8 cellular contexts compared by ENCODE assay signal in the genomic region with DNA sequence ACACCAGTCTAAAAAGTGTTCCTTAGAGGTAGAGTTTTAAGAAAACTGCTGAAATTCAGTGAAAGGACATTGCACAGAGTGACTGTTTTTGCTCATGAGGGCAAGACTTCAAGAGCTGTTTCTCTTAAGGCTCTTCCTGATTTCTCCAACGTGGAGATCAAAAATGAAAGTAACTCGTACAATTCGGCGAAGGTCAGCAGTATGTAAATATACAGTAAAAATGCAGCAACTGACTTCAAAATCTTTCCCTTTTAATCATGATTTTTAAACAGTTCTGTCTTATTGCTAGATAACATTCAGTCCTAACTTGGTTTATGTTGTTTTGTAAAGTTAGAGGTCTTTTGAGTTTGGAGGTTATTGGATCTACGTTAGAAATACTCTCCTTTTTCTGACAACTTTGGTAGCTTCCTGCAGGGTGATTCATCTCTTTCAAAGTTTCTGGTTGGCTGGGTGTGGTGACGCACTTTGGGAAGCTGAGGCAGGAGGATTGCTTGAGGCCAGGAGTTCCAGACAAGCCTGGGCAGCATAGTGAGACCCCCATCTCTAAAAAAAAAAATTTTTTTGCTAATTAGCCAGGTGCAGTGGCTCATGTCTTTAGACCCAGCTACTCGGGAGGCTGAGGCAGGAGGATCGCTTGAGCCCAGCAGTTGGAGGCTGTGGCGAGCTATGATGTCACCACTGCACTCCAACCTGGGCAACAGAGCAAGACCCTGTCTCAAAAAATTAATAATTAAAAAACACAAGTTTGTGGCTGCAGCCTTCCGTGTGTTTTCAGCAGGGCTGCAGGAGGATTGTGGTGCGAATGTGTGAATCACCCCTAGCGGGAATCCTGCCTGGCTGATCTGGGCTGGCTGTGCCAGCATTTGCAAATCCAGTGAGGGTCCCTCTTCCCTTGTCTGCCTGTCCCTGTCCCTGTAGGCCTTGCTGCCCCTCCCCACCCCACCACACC. TPM values are rescaled to one million over a fixed set of nuclear protein-coding genes. Genes with fewer than 3 reads are reported as not detected.
A peak's percentile ranks its signal among the peaks of the same experiment; 100 is the strongest.
DNase-seq lines count a peak whose midpoint lies in the region; ATAC-seq lines count a peak whose summit lies in the region.

No MANE protein-coding gene starts in this region.

- no peak for ATAC-seq in stimulated activated naive CD8-positive, alpha-beta T cell treated with anti-CD3 and anti-CD28 coated beads, Interleukin-15, Interleukin-2, amounts not matched to agents 100 U/mL and 50 U/mL, for 24 hours
- ATAC-seq in GM21576 (IDR thresholded peaks at IDR 0.05; ENCODE audit: unreplicated experiment) (no peak), GM18498 (IDR thresholded peaks at IDR 0.05; ENCODE audit: unreplicated experiment) (no peak)

- H3K4me3 Mint-ChIP-seq in activated naive CD8-positive, alpha-beta T cell treated with anti-CD3 and anti-CD28 coated beads for 36 hours = peak overlapping the region; percentile 75
- peak overlapping the region; percentile 84 to 91 (median 89) for H3K4me3 Mint-ChIP-seq in immature natural killer cell

- peaks cover 62% of the 10 kb centered on the region for H3K4me1 Mint-ChIP-seq in activated naive CD8-positive, alpha-beta T cell treated with anti-CD3 and anti-CD28 coated beads for 36 hours
- peaks cover 58 to 74% of the 10 kb centered on the region in 2 donors for H3K4me1 Mint-ChIP-seq in immature natural killer cell

- DNase-seq in EL (peak; percentile 75), M059J (ENCODE audit: low read depth) (peak; percentile 18), immature natural killer cell (peak; percentile 37 to 46 (median 39)), putamen (ENCODE audit: low spot score) (no peak)
- peak; percentile 46 for DNase-seq in activated naive CD8-positive, alpha-beta T cell treated with anti-CD3 and anti-CD28 coated beads for 36 hours
- peak; percentile 31 for DNase-seq in stimulated activated naive CD8-positive, alpha-beta T cell treated with anti-CD3 and anti-CD28 coated beads, Interleukin-15, Interleukin-2, amounts not matched to agents 100 U/mL and 50 U/mL, for 24 hours

- no peaks in the 10 kb centered on the region for H3K27me3 Mint-ChIP-seq in activated naive CD8-positive, alpha-beta T cell treated with anti-CD3 and anti-CD28 coated beads for 36 hours
- H3K27me3 Mint-ChIP-seq in immature natural killer cell (ENCODE audit: low read depth in 3 of 3) = peaks cover 4 to 13% (median 7%) of the 10 kb centered on the region in 3 donors

- peaks cover 1% of the 10 kb centered on the region for H3K9me3 Mint-ChIP-seq in activated naive CD8-positive, alpha-beta T cell treated with anti-CD3 and anti-CD28 coated beads for 36 hours
- H3K9me3 Mint-ChIP-seq in immature natural killer cell = no peaks in the 10 kb centered on the region

- H3K36me3 Mint-ChIP-seq in activated naive CD8-positive, alpha-beta T cell treated with anti-CD3 and anti-CD28 coated beads for 36 hours = peaks cover 51% of the 10 kb centered on the region
- peaks cover 3 to 9% (median 8%) of the 10 kb centered on the region in 3 donors for H3K36me3 Mint-ChIP-seq in immature natural killer cell

- H3K27ac Mint-ChIP-seq in activated naive CD8-positive, alpha-beta T cell treated with anti-CD3 and anti-CD28 coated beads for 36 hours = peak overlapping the region; percentile 95
- H3K27ac Mint-ChIP-seq in immature natural killer cell = peak overlapping the region; percentile 87 to 98 (median 94)

RNA-seq across cellular contexts. Expression of gene AP5Z1, which starts 29.2 kb away (rescaled TPM):
- 15.4 and 22.7 TPM in 2 replicates for total RNA-seq in M059J (2014; rRNA removed; shearing (Covaris generic))
- total RNA-seq in activated naive CD8-positive, alpha-beta T cell treated with anti-CD3 and anti-CD28 coated beads for 36 hours = 10 to 100 TPM; 43.1 to 47.1 TPM
- polyA plus RNA-seq in immature natural killer cell = 10 to 100 TPM; 36.7 to 64.2 (median 50.6) TPM
